8 cellular contexts compared by ENCODE assay signal in genomic region chr10:27558612-27559020, GRCh38. TPM values are rescaled to one million over a fixed set of nuclear protein-coding genes. Genes with fewer than 3 reads are reported as not detected.
DNase-seq lines count a peak whose midpoint lies in the region; ATAC-seq, FAIRE-seq and TF ChIP-seq lines count a peak whose summit lies in the region.

No MANE protein-coding gene starts in this region.

- H3K4me3 ChIP-seq in mesendoderm (ENCODE audit: low read length) (no peak overlapping the region), uterus (no peak overlapping the region)

- H3K27ac ChIP-seq in mesendoderm (ENCODE audit: low read depth, low read length) (no peak overlapping the region), uterus (no peak overlapping the region)

- peak; percentile 70 for DNase-seq in DMS114 treated with DMSO at 0.1 percent for 48 hours (lab: John Stamatoyannopoulos, UW; ENCODE audit: unreplicated experiment)
- peak; percentile 30 for DNase-seq in HT1080 (ENCODE audit: low read depth)
- peak; percentile 54 for DNase-seq in SW480 (ENCODE audit: low spot score)
- peak; percentile 80 for DNase-seq in mesendoderm
- DNase-seq in uterus = peak; percentile 35 to 51
- no peak for DNase-seq in cortex of kidney (lab: John Stamatoyannopoulos, UW)

- no peak overlapping the region for H2BK120ac ChIP-seq in mesendoderm (ENCODE audit: low read depth, low read length)

- H3K9ac ChIP-seq in mesendoderm (ENCODE audit: low read length) = no peak overlapping the region

- intact Hi-C loops in uterus (cut with DNase I; ENCODE audit: low total_unique reads) = no loop called here

- TF ChIP-seq POLR2A in uterus (IDR thresholded peaks at IDR 0.05) = no peak

- H2BK15ac ChIP-seq in mesendoderm (replicated peaks; ENCODE audit: low read depth) = no peak overlapping the region

- no peak overlapping the region for H4K5ac ChIP-seq in mesendoderm (ENCODE audit: low read length)

- H4K8ac ChIP-seq in mesendoderm (ENCODE audit: low read depth, low read length) = no peak overlapping the region

- no peaks in the 10 kb centered on the region for H3K79me1 ChIP-seq in mesendoderm (ENCODE audit: low read length)

- H3K36me3 ChIP-seq in mesendoderm (ENCODE audit: control insufficient read depth, insufficient read depth, low read length) (no peaks in the 10 kb centered on the region), uterus (no peaks in the 10 kb centered on the region)

- no peak overlapping the region for H2BK5ac ChIP-seq in mesendoderm (ENCODE audit: low read length)

- no peaks in the 10 kb centered on the region for H3K4me1 ChIP-seq in mesendoderm (ENCODE audit: control insufficient read depth, low read depth, low read length)
- H3K4me1 ChIP-seq in uterus = no peaks in the 10 kb centered on the region

- peak; percentile 64 for ATAC-seq in GM18520 (IDR thresholded peaks at IDR 0.05; ENCODE audit: unreplicated experiment)

- H3K4me2 ChIP-seq in mesendoderm (ENCODE audit: low read length) = no peak overlapping the region

- peak; percentile 86 for FAIRE-seq in endometrium (lab: Jason Lieb, UNC)

- no peak overlapping the region for H2AK5ac ChIP-seq in mesendoderm (ENCODE audit: low read length)

- no peaks in the 10 kb centered on the region for H3K9me3 ChIP-seq in uterus

- no peak overlapping the region for H3K18ac ChIP-seq in mesendoderm (ENCODE audit: low read length)

- no peak overlapping the region for H3K56ac ChIP-seq in mesendoderm (ENCODE audit: low read length)

- no peaks in the 10 kb centered on the region for H3K79me2 ChIP-seq in mesendoderm (ENCODE audit: control insufficient read depth, insufficient read depth, low read length)

- H3K23ac ChIP-seq in mesendoderm (ENCODE audit: low read length) = no peak overlapping the region

- H3K27me3 ChIP-seq in mesendoderm (ENCODE audit: insufficient read depth, low read length, poor library complexity) = no peaks in the 10 kb centered on the region
- H3K27me3 ChIP-seq in uterus = no peaks in the 10 kb centered on the region

- no peak overlapping the region for H3K4ac ChIP-seq in mesendoderm (ENCODE audit: low read depth, low read length)

- no CpG with 5 or more reads among the region's 3 CpGs for WGBS in mesendoderm (ENCODE audit: extremely low coverage, insufficient coverage, low lambda C conversion rate)

- TF ChIP-seq CTCF in uterus (IDR thresholded peaks at IDR 0.05) = peak; percentile 63 to 70 (median 64)

RNA-seq across cellular contexts. Expression of gene RAB18, which starts 54.5 kb away (rescaled TPM):
- total RNA-seq in HT1080 (2014; rRNA removed; shearing (Covaris generic)) = 24.6 and 40.2 TPM in 2 replicates
- 36.6 and 50.6 TPM in 2 replicates for polyA plus RNA-seq in HT1080 (2015; cell fraction: cytosol; rRNA removed)
- polyA plus RNA-seq in HT1080 (2015; cell fraction: nucleus; rRNA removed) = 26.9 and 28.0 TPM in 2 replicates
- polyA plus RNA-seq in mesendoderm (2013, experiment 1 of 2) = 84.1 TPM
- polyA plus RNA-seq in mesendoderm (2013, experiment 2 of 2) = 82.3 TPM
- total RNA-seq in uterus = 10 to 100 TPM; 20.6 to 94.4 (median 48.2) TPM
